In the genomic region with DNA sequence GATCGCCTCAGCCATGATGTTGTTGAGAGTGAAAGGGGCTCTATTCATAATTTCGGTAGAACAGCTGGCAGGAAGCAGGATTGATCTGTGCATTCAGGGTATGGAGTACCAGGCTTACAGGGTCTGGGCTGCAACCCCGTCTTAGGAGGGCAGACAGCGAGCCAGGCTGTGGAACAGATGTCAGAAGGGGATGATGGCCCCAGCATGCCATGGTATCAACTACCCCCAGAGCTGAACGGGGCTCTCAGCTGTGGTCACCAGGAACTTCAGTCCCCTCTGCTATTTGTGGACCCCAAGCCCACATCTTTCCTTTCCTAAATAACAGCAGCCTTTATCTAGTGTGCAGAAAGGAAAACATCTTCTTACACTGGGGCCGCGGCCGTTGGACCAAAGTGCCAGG, we compare ENCODE assay signal across 7 cellular contexts.
"Had no signal": no experiment of that assay in that cellular context is flagged by ENCODE, and none has a peak within 500 bp of the region (broad histone marks: within the 10 kb centered on the region; RNA-seq: fewer than 3 reads in every experiment).

No MANE protein-coding gene starts in this region.

- DNase-seq: GOT3, H7, H9, HCEC 1CT, HFFc6 had no signal

- H3K9me3 ChIP-seq: HAP-1 had no signal

- H3K4me3 ChIP-seq: GM23338, HAP-1 had no signal

- H3K4me1 ChIP-seq: HAP-1 had no signal

- H3K4me2 ChIP-seq: GM23338 had no signal

- H2AFZ ChIP-seq: GM23338 had no signal

- H3K36me3 ChIP-seq: HAP-1 had no signal
